In genomic region chr17:45149669-45150603, GRCh38 we compare ENCODE assay signal across 8 cellular contexts. TPM values are rescaled to one million over a fixed set of nuclear protein-coding genes. Genes with fewer than 3 reads are reported as not detected.
DNase-seq lines count a peak whose midpoint lies in the region; ATAC-seq and TF ChIP-seq lines count a peak whose summit lies in the region.

No MANE protein-coding gene starts in this region.

- peaks cover 54% of the 10 kb centered on the region for H3F3A ChIP-seq in PC-9 (ENCODE audit: insufficient read depth, low read depth)

- H3K36me3 ChIP-seq in PC-9 (ENCODE audit: low read depth) (peaks cover 12% of the 10 kb centered on the region; the same call in 1 of the 2 replicates), left ventricle myocardium inferior (no peaks in the 10 kb centered on the region)

- H3K4me3 ChIP-seq in AG10803 (ENCODE audit: low read length) (peak overlapping the region; percentile 99), PC-9 (peak overlapping the region; percentile 86), left ventricle myocardium inferior (peak overlapping the region; percentile 87)

- peaks cover 32% of the 10 kb centered on the region for H3K4me1 ChIP-seq in PC-9 (replicated peaks; ENCODE audit: insufficient read depth)
- peaks cover 74% of the 10 kb centered on the region for H3K4me1 ChIP-seq in left ventricle myocardium inferior

- H3K9me2 ChIP-seq in PC-9 (ENCODE audit: insufficient read depth) = no peaks in the 10 kb centered on the region

- no peaks in the 10 kb centered on the region for H3K9me3 ChIP-seq in PC-9 (ENCODE audit: insufficient read depth, low read depth)
- no peaks in the 10 kb centered on the region for H3K9me3 ChIP-seq in left ventricle myocardium inferior (replicated peaks)

- no peak for TF ChIP-seq CTCF in AG10803 (conservative IDR thresholded peaks at IDR 0.05; ENCODE audit: low read length)
- TF ChIP-seq CTCF in PC-9 (conservative IDR thresholded peaks at IDR 0.05) = no peak
- no peak for TF ChIP-seq CTCF in left ventricle myocardium inferior (IDR thresholded peaks at IDR 0.05; ENCODE audit: borderline replicate concordance)

- no peaks in the 10 kb centered on the region for H3K27me3 ChIP-seq in PC-9 (ENCODE audit: insufficient read depth, low read depth)
- H3K27me3 ChIP-seq in left ventricle myocardium inferior (ENCODE audit: low read depth) = no peaks in the 10 kb centered on the region

- BruUV-seq in PC-9 (replicated peaks; lab: Mats Ljungman, UMichigan) = no TSS peak

- CTCF ChIA-PET in PC-9 (lab: Charles Lee) = interaction anchor here (0.5 to 5.7 kb wide), 11 partner anchors 11 to 276 kb away, joined by 3 to 66 read pairs (median 5); partner anchors contain the start of gene ACBD4

- POLR2A ChIA-PET in PC-9 (lab: Charles Lee; ENCODE audit: unreplicated experiment) = interaction anchor here (0.6 to 2.4 kb wide), 7 partner anchors 11 to 106 kb away, joined by 3 to 42 read pairs (median 4); partner anchors contain the start of gene HEXIM2

- peak overlapping the region; percentile 88 for H3K4me2 ChIP-seq in PC-9

- H3K27ac ChIP-seq in PC-9 (peak overlapping the region; percentile 56), left ventricle myocardium inferior (replicated peaks) (peak overlapping the region; percentile 96)

- no peaks in the 10 kb centered on the region for H4K20me1 ChIP-seq in PC-9 (ENCODE audit: insufficient read depth)

- peaks cover 59% of the 10 kb centered on the region for H3K79me2 ChIP-seq in PC-9 (ENCODE audit: low read depth)

- DNase-seq in AG10803 (ENCODE audit: low read depth) (peak; percentile 61), PC-9 (peak; percentile 22 to 58), amniotic epithelial cell (ENCODE audit: low read depth) (peak; percentile 69), left ventricle myocardium inferior (peak; percentile 71), pons (ENCODE audit: low spot score) (peak; percentile 66), COLO829 (ENCODE audit: low spot score) (no peak)

- ATAC-seq in GM21381 (IDR thresholded peaks at IDR 0.05; ENCODE audit: unreplicated experiment) = peak; percentile 0
- no peak for ATAC-seq in HG03457 (IDR thresholded peaks at IDR 0.05; ENCODE audit: unreplicated experiment)

- intact Hi-C loops in PC-9 (cut with micrococcal nuclease; ENCODE audit: unreplicated experiment) (loop anchor here (1.0 to 5.0 kb wide), 3 partner anchors 47 to 277 kb away; no protein-coding TSS in a partner anchor), left ventricle myocardium inferior (cut with micrococcal nuclease) (no loop called here)

- no peak overlapping the region; the same call in 1 of the 2 replicates for H2AFZ ChIP-seq in PC-9

RNA-seq across cellular contexts. Expression of gene HEXIM1, which starts 1.7 kb away (rescaled TPM):
- total RNA-seq in PC-9 (2021) = 49.3 and 64.9 TPM in 2 replicates
- 28.8 TPM for total RNA-seq in left ventricle myocardium inferior

RNA-seq across cellular contexts. Expression of gene HEXIM2, which starts 11.7 kb away (rescaled TPM):
- total RNA-seq in PC-9 (2021) (22.4 and 32.2 TPM in 2 replicates), left ventricle myocardium inferior (7.0 TPM)

RNA-seq across cellular contexts. Expression of gene ACBD4, which starts 14.4 kb away (rescaled TPM):
- total RNA-seq in PC-9 (2021) (14.6 and 19.5 TPM in 2 replicates), left ventricle myocardium inferior (6.4 TPM)

RNA-seq across cellular contexts. Expression of gene PLCD3, which starts 17.6 kb away (rescaled TPM):
- total RNA-seq in PC-9 (2021) (92.4 and 138 TPM in 2 replicates), left ventricle myocardium inferior (146 TPM)
